In the genomic region with DNA sequence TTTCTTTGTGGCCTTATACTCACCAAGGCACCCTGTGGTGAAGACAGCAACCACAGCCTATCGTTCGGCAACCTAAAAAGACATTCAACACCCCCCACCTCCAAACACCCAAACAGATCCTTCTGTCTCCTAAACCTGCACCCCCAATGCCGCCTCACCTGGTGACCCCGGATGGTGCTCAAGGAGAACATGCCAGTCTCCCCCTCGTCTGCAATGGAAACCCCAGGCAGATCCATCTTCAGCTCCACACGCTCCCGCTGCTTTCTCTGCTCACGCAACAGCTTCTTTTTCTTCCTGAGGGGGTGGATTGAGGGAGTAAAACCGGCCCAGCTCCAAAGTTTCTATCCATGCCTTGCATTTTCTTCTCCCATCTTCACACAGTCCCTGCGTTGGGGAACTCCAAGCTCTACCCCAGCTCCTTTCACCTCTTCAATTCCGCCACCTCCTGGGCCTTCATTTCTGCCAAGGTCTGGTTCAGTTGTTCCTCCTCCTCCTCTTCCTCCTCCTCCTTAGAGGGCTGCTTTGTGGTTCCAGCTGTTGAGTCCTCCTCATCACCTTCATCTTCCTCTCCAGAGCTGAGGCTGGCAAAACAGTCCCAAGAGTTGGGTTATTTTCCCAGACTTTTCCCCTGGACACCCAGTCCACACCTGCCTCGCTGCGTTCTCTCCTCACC, we compare ENCODE assay signal across 16 cellular contexts. TPM values are rescaled to one million over a fixed set of nuclear protein-coding genes. Genes with fewer than 3 reads are reported as not detected.
DNase-seq lines count a peak whose midpoint lies in the region; ATAC-seq and TF ChIP-seq lines count a peak whose summit lies in the region.
"Had no signal": no experiment of that assay in that cellular context is flagged by ENCODE, and none has a peak within 500 bp of the region (broad histone marks: within the 10 kb centered on the region; RNA-seq: fewer than 3 reads in every experiment).

No MANE protein-coding gene starts in this region.

- DNase-seq in CD4-positive, alpha-beta T cell, result no peak
- DNase-seq in activated T-helper 1 cell treated with anti-CD3 and anti-CD28 coated beads, Interleukin-12 subunit alpha, Interleukin-12 subunit beta, Interleukin-2, Interleukin-4 antibody, amounts not matched to agents 30 ng/mL and 10 ng/mL and 1 ng/mL, durations not matched to agents 14 hours and 24 hours and 36 hours (ENCODE audit: low spot score), result no peak
- DNase-seq in natural killer cell (no peak), substantia nigra (lab: John Stamatoyannopoulos, UW) (no peak), omental fat pad (ENCODE audit: low spot score) (no peak), amygdala (lab: John Stamatoyannopoulos, UW) (no peak)
- DNase-seq: activated CD4-positive, CD25-positive, alpha-beta regulatory T cell treated with anti-CD3 and anti-CD28 coated beads, Interleukin-2, amount 50 U/mL, for 72 hours; hypothalamus; kidney glomerular epithelial cell; midbrain; NCI-H510A treated with DMSO at 0.1 percent for 48 hours; stimulated activated CD4-positive, alpha-beta T cell treated with anti-CD3 and anti-CD28 coated beads, Interleukin-4, amount 100 ng/mL, for 1 hour; tibial artery had no signal

- TF ChIP-seq CTCF in CD4-positive, alpha-beta T cell (IDR thresholded peaks at IDR 0.05), result no peak
- no peak for TF ChIP-seq CTCF in natural killer cell (IDR thresholded peaks at IDR 0.05)
- no peak for TF ChIP-seq CTCF in omental fat pad (IDR thresholded peaks at IDR 0.05)

- peak overlapping the region; percentile 62 for H3K4me3 Mint-ChIP-seq in CD4-positive, alpha-beta T cell
- H3K4me3 Mint-ChIP-seq in activated T-helper 1 cell treated with anti-CD3 and anti-CD28 coated beads, Interleukin-12 subunit alpha, Interleukin-12 subunit beta, Interleukin-2, Interleukin-4 antibody, amounts not matched to agents 30 ng/mL and 10 ng/mL and 1 ng/mL, durations not matched to agents 14 hours and 24 hours and 36 hours, result peak overlapping the region; percentile 28
- no peak overlapping the region for H3K4me3 Mint-ChIP-seq in natural killer cell

- no peaks in the 10 kb centered on the region for H3K9me3 ChIP-seq in CD4-positive, alpha-beta T cell (ENCODE audit: control insufficient read depth, low read length)
- H3K9me3 ChIP-seq: BLaER1, tibial artery had no signal

- H3K27ac ChIP-seq in CD4-positive, alpha-beta T cell (ENCODE audit: low read depth, low read length), result no peak overlapping the region
- no peak overlapping the region for H3K27ac ChIP-seq in substantia nigra (ENCODE audit: low read depth, low read length, poor library complexity, severe bottlenecking)
- H3K27ac ChIP-seq: BLaER1, tibial artery had no signal

- peaks cover 100% of the 10 kb centered on the region for H3K36me3 Mint-ChIP-seq in CD4-positive, alpha-beta T cell (ENCODE audit: low read depth)
- peaks cover 76% of the 10 kb centered on the region for H3K36me3 Mint-ChIP-seq in activated T-helper 1 cell treated with anti-CD3 and anti-CD28 coated beads, Interleukin-12 subunit alpha, Interleukin-12 subunit beta, Interleukin-2, Interleukin-4 antibody, amounts not matched to agents 30 ng/mL and 10 ng/mL and 1 ng/mL, durations not matched to agents 14 hours and 24 hours and 36 hours (ENCODE audit: low read depth)
- peaks cover 21% of the 10 kb centered on the region for H3K36me3 Mint-ChIP-seq in natural killer cell

- H3K4me1 Mint-ChIP-seq in CD4-positive, alpha-beta T cell (ENCODE audit: low read depth), result peaks cover 47% of the 10 kb centered on the region
- H3K4me1 Mint-ChIP-seq in activated T-helper 1 cell treated with anti-CD3 and anti-CD28 coated beads, Interleukin-12 subunit alpha, Interleukin-12 subunit beta, Interleukin-2, Interleukin-4 antibody, amounts not matched to agents 30 ng/mL and 10 ng/mL and 1 ng/mL, durations not matched to agents 14 hours and 24 hours and 36 hours (ENCODE audit: low read depth), result peaks cover 66% of the 10 kb centered on the region
- H3K4me1 Mint-ChIP-seq in natural killer cell, result peaks cover 38 to 55% of the 10 kb centered on the region in 2 donors

- peak; percentile 23 for TF ChIP-seq POLR2A in GM19193 (IDR thresholded peaks at IDR 0.05; ENCODE audit: extremely low read depth, insufficient read depth, insufficient read length)

- no peak for ATAC-seq in CD4-positive, alpha-beta T cell (ENCODE audit: poor library complexity)
- ATAC-seq in natural killer cell, result no peak
- no peak for ATAC-seq in omental fat pad (ENCODE audit: low FRiP score)

- no peaks in the 10 kb centered on the region for H3K9me3 Mint-ChIP-seq in CD4-positive, alpha-beta T cell
- no peaks in the 10 kb centered on the region for H3K9me3 Mint-ChIP-seq in activated T-helper 1 cell treated with anti-CD3 and anti-CD28 coated beads, Interleukin-12 subunit alpha, Interleukin-12 subunit beta, Interleukin-2, Interleukin-4 antibody, amounts not matched to agents 30 ng/mL and 10 ng/mL and 1 ng/mL, durations not matched to agents 14 hours and 24 hours and 36 hours
- H3K9me3 Mint-ChIP-seq in natural killer cell, result no peaks in the 10 kb centered on the region

- H3K27me3 ChIP-seq in CD4-positive, alpha-beta T cell (ENCODE audit: control insufficient read depth, insufficient read depth, low read length), result no peaks in the 10 kb centered on the region
- H3K27me3 ChIP-seq: BLaER1, tibial artery had no signal

- peak overlapping the region; percentile 51 for H3K27ac Mint-ChIP-seq in CD4-positive, alpha-beta T cell
- H3K27ac Mint-ChIP-seq in activated T-helper 1 cell treated with anti-CD3 and anti-CD28 coated beads, Interleukin-12 subunit alpha, Interleukin-12 subunit beta, Interleukin-2, Interleukin-4 antibody, amounts not matched to agents 30 ng/mL and 10 ng/mL and 1 ng/mL, durations not matched to agents 14 hours and 24 hours and 36 hours, result peak overlapping the region; percentile 41
- peak overlapping the region; percentile 7 to 61 for H3K27ac Mint-ChIP-seq in natural killer cell

- intact Hi-C loops in CD4-positive, alpha-beta T cell (cut with DNase I, micrococcal nuclease), result no loop called here
- intact Hi-C loops in activated T-helper 1 cell treated with anti-CD3 and anti-CD28 coated beads, Interleukin-12 subunit alpha, Interleukin-12 subunit beta, Interleukin-2, Interleukin-4 antibody, amounts not matched to agents 30 ng/mL and 10 ng/mL and 1 ng/mL, durations not matched to agents 14 hours and 24 hours and 36 hours (cut with micrococcal nuclease), result loop anchor here (10.0 kb wide), 1 partner anchor 399 kb away; no protein-coding TSS in a partner anchor
- intact Hi-C loops in natural killer cell (cut with micrococcal nuclease), result no loop called here

- POLR2A ChIA-PET in CD4-positive, alpha-beta T cell (lab: Charles Lee), result interaction anchor here (1.3 kb wide), 1 partner anchor 50 kb away, joined by 4 read pairs; the partner anchor contains the start of genes CCDC47 and DDX42

- H3K27me3 Mint-ChIP-seq in CD4-positive, alpha-beta T cell, result no peaks in the 10 kb centered on the region
- no peaks in the 10 kb centered on the region for H3K27me3 Mint-ChIP-seq in activated T-helper 1 cell treated with anti-CD3 and anti-CD28 coated beads, Interleukin-12 subunit alpha, Interleukin-12 subunit beta, Interleukin-2, Interleukin-4 antibody, amounts not matched to agents 30 ng/mL and 10 ng/mL and 1 ng/mL, durations not matched to agents 14 hours and 24 hours and 36 hours (ENCODE audit: insufficient read depth)
- no peaks in the 10 kb centered on the region for H3K27me3 Mint-ChIP-seq in natural killer cell (ENCODE audit: low read depth in 2 of 2)

- CTCF ChIA-PET in CD4-positive, alpha-beta T cell (lab: Charles Lee), result interaction anchor here (1.1 kb wide), 1 partner anchor 25 kb away, joined by 6 read pairs; no protein-coding TSS in a partner anchor

RNA-seq across cellular contexts. Expression of gene PSMC5, which starts 3.4 kb away (rescaled TPM):
- total RNA-seq in CD4-positive, alpha-beta T cell, result 10 to 100 TPM; 83.1 to 84.6 TPM
- total RNA-seq in activated T-helper 1 cell treated with anti-CD3 and anti-CD28 coated beads, Interleukin-12 subunit alpha, Interleukin-12 subunit beta, Interleukin-2, Interleukin-4 antibody, amounts not matched to agents 30 ng/mL and 10 ng/mL and 1 ng/mL, durations not matched to agents 14 hours and 24 hours and 36 hours, result 185 and 195 TPM in 2 replicates
- total RNA-seq in natural killer cell (100 to 1,000 TPM in 2 of 3 donors, 10 to 100 TPM in 1; 91.3 to 114 (median 100) TPM), omental fat pad (100 to 1,000 TPM in 3 of 4 donors, 10 to 100 TPM in 1; 91.0 to 119 (median 103) TPM)

RNA-seq across cellular contexts. Expression of gene FTSJ3, which starts 3.7 kb away (rescaled TPM):
- 10 to 100 TPM; 47.6 to 51.1 TPM for total RNA-seq in CD4-positive, alpha-beta T cell
- 95.6 and 100 TPM in 2 replicates for total RNA-seq in activated T-helper 1 cell treated with anti-CD3 and anti-CD28 coated beads, Interleukin-12 subunit alpha, Interleukin-12 subunit beta, Interleukin-2, Interleukin-4 antibody, amounts not matched to agents 30 ng/mL and 10 ng/mL and 1 ng/mL, durations not matched to agents 14 hours and 24 hours and 36 hours
- total RNA-seq in natural killer cell (10 to 100 TPM; 35.2 to 53.5 (median 51.6) TPM), omental fat pad (10 to 100 TPM; 39.1 to 46.4 (median 40.4) TPM)

RNA-seq across cellular contexts. Expression of gene SMARCD2, which starts 18.7 kb away (rescaled TPM):
- total RNA-seq in CD4-positive, alpha-beta T cell, result 100 to 1,000 TPM; 102 to 111 TPM
- 116 TPM in 2 replicates for total RNA-seq in activated T-helper 1 cell treated with anti-CD3 and anti-CD28 coated beads, Interleukin-12 subunit alpha, Interleukin-12 subunit beta, Interleukin-2, Interleukin-4 antibody, amounts not matched to agents 30 ng/mL and 10 ng/mL and 1 ng/mL, durations not matched to agents 14 hours and 24 hours and 36 hours
- total RNA-seq in natural killer cell (100 to 1,000 TPM; 131 to 162 (median 139) TPM), omental fat pad (100 to 1,000 TPM in 3 of 4 donors, 10 to 100 TPM in 1; 77.5 to 246 (median 109) TPM)

RNA-seq across cellular contexts. Expression of gene CSH2, which starts 49.7 kb away (rescaled TPM):
- not detected for total RNA-seq in CD4-positive, alpha-beta T cell
- total RNA-seq in activated T-helper 1 cell treated with anti-CD3 and anti-CD28 coated beads, Interleukin-12 subunit alpha, Interleukin-12 subunit beta, Interleukin-2, Interleukin-4 antibody, amounts not matched to agents 30 ng/mL and 10 ng/mL and 1 ng/mL, durations not matched to agents 14 hours and 24 hours and 36 hours, result not detected in 2 replicates
- total RNA-seq in natural killer cell (not detected), omental fat pad (not detected)
- total RNA-seq: osteocyte had no signal

RNA-seq across cellular contexts. Expression of gene DDX42, which starts 49.8 kb away (rescaled TPM):
- total RNA-seq in CD4-positive, alpha-beta T cell, result 100 to 1,000 TPM; 112 to 117 TPM
- total RNA-seq in activated T-helper 1 cell treated with anti-CD3 and anti-CD28 coated beads, Interleukin-12 subunit alpha, Interleukin-12 subunit beta, Interleukin-2, Interleukin-4 antibody, amounts not matched to agents 30 ng/mL and 10 ng/mL and 1 ng/mL, durations not matched to agents 14 hours and 24 hours and 36 hours, result 147 and 149 TPM in 2 replicates
- total RNA-seq in natural killer cell, result 100 to 1,000 TPM in 2 of 3 donors, 10 to 100 TPM in 1; 80.1 to 127 (median 110) TPM
- 100 to 1,000 TPM in 2 of 4 donors, 10 to 100 TPM in 2; 87.2 to 150 (median 112) TPM for total RNA-seq in omental fat pad
